ENCODE assay signal across 8 cellular contexts in the genomic region with DNA sequence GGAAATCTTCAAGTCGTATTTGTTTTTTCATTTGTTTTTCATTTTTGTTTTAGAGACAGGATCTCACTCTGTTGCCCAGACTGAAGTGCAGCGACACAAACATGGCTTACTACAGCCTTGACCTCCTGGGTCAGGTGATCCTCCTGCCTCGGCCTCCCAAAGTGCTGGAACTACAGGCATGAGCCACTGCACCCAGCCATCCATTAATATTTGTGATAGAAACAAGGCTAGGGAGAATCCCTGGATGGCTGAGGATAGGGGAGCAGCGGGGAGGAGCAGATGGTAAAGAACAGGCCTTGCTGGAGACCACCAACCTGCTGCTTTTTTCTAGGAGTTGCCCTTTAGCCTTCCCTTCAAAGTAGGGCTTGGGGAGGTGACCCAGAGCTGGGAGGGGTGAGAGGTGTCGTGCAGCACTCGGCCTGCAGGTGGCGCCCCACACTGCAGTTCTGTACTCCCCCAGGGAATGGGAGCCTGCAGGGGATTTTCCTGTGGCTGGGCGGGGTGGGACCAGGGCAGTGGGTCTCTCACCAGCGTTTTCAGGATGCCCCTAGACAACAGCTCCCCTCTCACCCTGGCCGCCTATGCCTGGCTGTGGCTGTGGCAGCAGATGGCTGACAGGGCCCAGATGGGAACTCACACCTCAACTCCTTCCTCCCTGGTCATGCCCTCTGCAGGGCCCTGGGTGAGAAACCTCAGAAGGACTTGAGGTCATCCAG. TPM values are rescaled to one million over a fixed set of nuclear protein-coding genes. Genes with fewer than 3 reads are reported as not detected.
DNase-seq lines count a peak whose midpoint lies in the region; ATAC-seq and TF ChIP-seq lines count a peak whose summit lies in the region.

No MANE protein-coding gene starts in this region.

- DNase-seq in A172 (ENCODE audit: low spot score): peak; percentile 53
- peak; percentile 79 for DNase-seq in NB4 (ENCODE audit: low read depth)
- peak in 55 of 61 donors; percentile 13 to 79 (median 62) for DNase-seq in caudate nucleus (lab: John Stamatoyannopoulos, UW)
- DNase-seq in left colon: peak; percentile 54 to 80
- peak; percentile 69 to 76 for DNase-seq in stimulated activated CD4-positive, alpha-beta T cell treated with anti-CD3 and anti-CD28 coated beads, Interleukin-4, amount 100 ng/mL, for 48 hours (ENCODE audit: low read depth in 2 of 2)

- no peak overlapping the region for H3K27ac ChIP-seq in caudate nucleus (ENCODE audit: low read depth, low read length)

- TF ChIP-seq CTCF in GM12874 (IDR thresholded peaks at IDR 0.05; ENCODE audit: insufficient read depth, low read depth, low read length) (peak; percentile 98), NB4 (IDR thresholded peaks at IDR 0.05; ENCODE audit: low read depth, low read length) (peak; percentile 96)

- no peak overlapping the region for H3K4me3 ChIP-seq in NB4 (ENCODE audit: low read depth, low read length)

- no peak for TF ChIP-seq POLR2A in NB4 (IDR thresholded peaks at IDR 0.05; ENCODE audit: extremely low read depth, insufficient read length)

- intact Hi-C loops in left colon (cut with DNase I, micrococcal nuclease): loop anchor here in 1 of 2 donors (5.0 kb wide), 1 partner anchor 428 kb away; no protein-coding TSS in a partner anchor

- peak; percentile 80 to 81 for ATAC-seq in activated CD4-positive, CD25-positive, alpha-beta regulatory T cell treated with anti-CD3 and anti-CD28 coated beads, Interleukin-2, amount 50 U/mL, for 24 hours
- ATAC-seq in left colon: peak; percentile 86
- ATAC-seq in GM21576 (IDR thresholded peaks at IDR 0.05; ENCODE audit: unreplicated experiment): no peak

RNA-seq across cellular contexts. Expression of a gene that starts 12.6 kb away (rescaled TPM):
- total RNA-seq in A172 (2014; rRNA removed; shearing (Covaris generic)): 0.14 and 0.29 TPM in 2 replicates
- 1 to 10 TPM; 2.2 to 2.5 TPM for total RNA-seq in left colon
